ENCODE assay signal across 8 cellular contexts in the genomic region with DNA sequence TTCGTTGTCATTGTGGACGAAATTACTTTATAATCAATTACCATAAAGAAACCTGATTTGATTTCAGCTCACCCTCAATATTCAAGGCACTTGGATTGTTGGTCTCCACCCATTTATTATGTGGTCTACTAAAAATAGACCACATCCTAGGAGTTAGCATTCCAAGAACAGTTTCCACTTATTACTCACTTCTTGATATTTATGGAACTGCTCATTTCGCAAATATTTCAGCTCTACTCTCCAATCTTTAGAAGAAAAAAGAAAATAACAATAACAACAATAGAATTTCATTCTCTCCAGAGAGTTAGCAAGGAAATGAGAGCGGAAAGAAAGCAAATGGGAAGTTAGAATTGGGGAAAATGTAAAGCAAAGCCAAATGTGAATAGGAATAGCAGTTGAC. TPM values are rescaled to one million over a fixed set of nuclear protein-coding genes. Genes with fewer than 3 reads are reported as not detected.
DNase-seq lines count a peak whose midpoint lies in the region; ATAC-seq and TF ChIP-seq lines count a peak whose summit lies in the region.
"Had no signal": no experiment of that assay in that cellular context is flagged by ENCODE, and none has a peak within 500 bp of the region (broad histone marks: within the 10 kb centered on the region; RNA-seq: fewer than 3 reads in every experiment).

No MANE protein-coding gene starts in this region.

- H3K9ac ChIP-seq in colonic mucosa (ENCODE audit: low read depth in 2 of 2, low read length in 2 of 2), result no peak overlapping the region

- H3K27me3 ChIP-seq in foreskin keratinocyte (no peaks in the 10 kb centered on the region), colonic mucosa (no peaks in the 10 kb centered on the region)
- H3K27me3 ChIP-seq: cardiac muscle cell had no signal

- POLR2A ChIA-PET in GM10248 (lab: Yijun Ruan, JAX), result no interaction called here

- ATAC-seq in foreskin keratinocyte (peak; percentile 45), GM21737 (IDR thresholded peaks at IDR 0.05; ENCODE audit: unreplicated experiment) (no peak)

- intact Hi-C loops in colonic mucosa (cut with DNase I), result loop anchor here (5.0 kb wide), 1 partner anchor 110 kb away; no protein-coding TSS in a partner anchor

- DNase-seq in HPDE6-E6E7 (ENCODE audit: extremely low spot score) (peak; percentile 12), amniotic stem cell (lab: John Stamatoyannopoulos, UW) (peak; percentile 63), foreskin keratinocyte (peak; percentile 31 to 78), substantia nigra (lab: John Stamatoyannopoulos, UW) (no peak), GM10248 (ENCODE audit: extremely low spot score) (no peak), colonic mucosa (no peak)

- H3K27ac ChIP-seq in foreskin keratinocyte, result no peak overlapping the region
- peak overlapping the region; percentile 87 for H3K27ac ChIP-seq in substantia nigra (ENCODE audit: low read depth, low read length, poor library complexity, severe bottlenecking)
- H3K27ac ChIP-seq in colonic mucosa, result no peak overlapping the region

- CTCF ChIA-PET in GM10248 (lab: Yijun Ruan, JAX), result interaction anchor here (1.0 to 4.1 kb wide), 4 partner anchors 8 to 111 kb away, joined by 3 to 17 read pairs (median 10); no protein-coding TSS in a partner anchor

- H3K4me1 ChIP-seq in foreskin keratinocyte (peaks cover 22% of the 10 kb centered on the region), colonic mucosa (no peaks in the 10 kb centered on the region)

- no peaks in the 10 kb centered on the region for H3K9me3 ChIP-seq in colonic mucosa

- no peak overlapping the region for H3K4me3 ChIP-seq in colonic mucosa
- H3K4me3 ChIP-seq: cardiac muscle cell had no signal

- H3K36me3 ChIP-seq in colonic mucosa, result no peaks in the 10 kb centered on the region
- H3K36me3 ChIP-seq: cardiac muscle cell had no signal

- TF ChIP-seq CTCF in foreskin keratinocyte (conservative IDR thresholded peaks at IDR 0.05), result no peak
- TF ChIP-seq CTCF in GM10248 (IDR thresholded peaks at IDR 0.05; ENCODE audit: control extremely low read depth, extremely low read depth, low read depth, missing control alignments), result no peak
- no peak for TF ChIP-seq CTCF in colonic mucosa (IDR thresholded peaks at IDR 0.05)

RNA-seq across cellular contexts. Expression of a gene that starts 26.2 kb away (rescaled TPM):
- 132 and 136 TPM in 2 replicates for total RNA-seq in foreskin keratinocyte
- 75.9 and 92.2 TPM in 2 replicates for polyA plus RNA-seq in foreskin keratinocyte
- total RNA-seq in colonic mucosa, result 10 to 100 TPM; 79.8 to 95.0 TPM

Comparison
In these comparisons a context has a peak if more than half of its experiments do, and no peak if none do; other contexts are left out.
1. DNase-seq: peak in HPDE6-E6E7 (single experiment), amniotic stem cell (single experiment) and foreskin keratinocyte (2 of 2); none in substantia nigra (0 of 49), GM10248 (single experiment) and colonic mucosa (single experiment).